Comparison of ENCODE assay signal across 24 cellular contexts in genomic region chr14:38502241-38502640, GRCh38.
"Had no signal": no experiment of that assay in that cellular context is flagged by ENCODE, and none has a peak within 500 bp of the region (broad histone marks: within the 10 kb centered on the region; RNA-seq: fewer than 3 reads in every experiment).

No MANE protein-coding gene starts in this region.

- H3K4me3 ChIP-seq: colonic mucosa, esophagus squamous epithelium, gastrocnemius medialis, lower lobe of right lung, ovary, psoas muscle, sigmoid colon, skin epidermis, suprapubic skin, transverse colon, upper lobe of right lung, vagina had no signal

- DNase-seq: colonic mucosa; effector memory CD8-positive, alpha-beta T cell; erythroblast; esophagus squamous epithelium; gastrocnemius medialis; head of caudate nucleus; left ventricle myocardium superior; lower lobe of right lung; naive thymus-derived CD8-positive, alpha-beta T cell; nephron progenitor cell; nucleus accumbens; ovary; posterior cingulate gyrus; psoas muscle; right cardiac atrium; sigmoid colon; stimulated activated CD4-positive, alpha-beta T cell treated with anti-CD3 and anti-CD28 coated beads, Interleukin-15, amount 100 ng/mL, for 24 hours; stimulated activated CD4-positive, alpha-beta T cell treated with anti-CD3 and anti-CD28 coated beads, Interleukin-2, amount 100 ng/mL, for 48 hours; stimulated activated naive B cell treated with anti-CD40 and anti-IgM and Interleukin-4, amounts not matched to agents 10 μg/mL and 1 μg/mL and 100 μg/mL, for 72 hours; transverse colon; upper lobe of right lung had no signal

- H3K9me3 ChIP-seq: colonic mucosa, esophagus squamous epithelium, gastrocnemius medialis, lower lobe of right lung, ovary, psoas muscle, sigmoid colon, transverse colon, upper lobe of right lung, vagina had no signal

- H3K27me3 ChIP-seq: colonic mucosa, esophagus squamous epithelium, gastrocnemius medialis, ovary, sigmoid colon, suprapubic skin, transverse colon, upper lobe of right lung, vagina had no signal

- H3K4me1 ChIP-seq: colonic mucosa, esophagus squamous epithelium, lower lobe of right lung, suprapubic skin, transverse colon, upper lobe of right lung, vagina had no signal

- H3K27ac ChIP-seq: colonic mucosa, esophagus squamous epithelium, gastrocnemius medialis, lower lobe of right lung, ovary, psoas muscle, sigmoid colon, skin epidermis, suprapubic skin, transverse colon, upper lobe of right lung, vagina had no signal

- H3K36me3 ChIP-seq: colonic mucosa, esophagus squamous epithelium, gastrocnemius medialis, lower lobe of right lung, ovary, sigmoid colon, suprapubic skin, transverse colon, upper lobe of right lung, vagina had no signal
